ENCODE assay signal across 10 cellular contexts in the genomic region with DNA sequence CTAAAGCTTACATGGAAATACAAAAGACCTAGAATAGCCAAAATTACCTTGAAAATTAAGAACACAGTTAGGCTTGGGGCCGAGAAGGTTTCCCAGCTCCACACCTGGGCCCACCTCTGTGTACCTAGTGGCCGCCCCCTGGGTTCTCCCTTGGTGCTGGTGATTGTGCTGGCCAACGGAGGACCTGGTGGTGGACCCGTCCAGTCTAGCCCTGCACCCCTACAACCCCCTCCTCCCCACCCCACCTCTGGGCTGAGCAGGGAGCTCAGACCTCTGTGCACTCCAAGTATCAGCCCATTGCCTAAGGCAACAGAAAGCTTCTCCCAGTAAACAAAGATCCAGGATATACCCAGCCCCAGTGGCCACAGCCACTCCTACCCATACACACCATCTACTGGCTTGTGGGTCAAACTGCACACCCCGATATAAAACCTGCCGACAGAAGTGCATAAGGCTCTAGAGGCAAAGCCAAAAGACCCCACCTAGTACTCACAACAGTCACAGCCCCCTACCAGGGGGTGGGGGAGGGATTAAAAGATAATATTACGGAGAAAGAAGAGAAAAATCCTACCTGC.
DNase-seq lines count a peak whose midpoint lies in the region; ATAC-seq and TF ChIP-seq lines count a peak whose summit lies in the region.
"Had no signal": no experiment of that assay in that cellular context is flagged by ENCODE, and none has a peak within 500 bp of the region (broad histone marks: within the 10 kb centered on the region; RNA-seq: fewer than 3 reads in every experiment).

No MANE protein-coding gene starts in this region.

- H3K27ac ChIP-seq in OCI-LY7 (ENCODE audit: low read depth, low read length, poor library complexity, severe bottlenecking) (no peak overlapping the region), foreskin keratinocyte (no peak overlapping the region), smooth muscle cell (ENCODE audit: low read depth) (no peak overlapping the region), prostate gland (no peak overlapping the region)

- intact Hi-C loops in OCI-LY7 (cut with micrococcal nuclease; ENCODE audit: unreplicated experiment) = no loop called here
- intact Hi-C loops in prostate gland (cut with DNase I) = no loop called here

- peaks cover 7% of the 10 kb centered on the region for H3F3A ChIP-seq in smooth muscle cell (ENCODE audit: low read depth)

- no peaks in the 10 kb centered on the region for H3K79me2 ChIP-seq in OCI-LY7 (ENCODE audit: insufficient read depth, low read depth, low read length)
- no peaks in the 10 kb centered on the region for H3K79me2 ChIP-seq in smooth muscle cell (ENCODE audit: low read depth)

- H3K9me2 ChIP-seq in OCI-LY7 (ENCODE audit: insufficient read depth, low read length) = no peaks in the 10 kb centered on the region

- ATAC-seq in foreskin keratinocyte = peak; percentile 36

- CTCF ChIA-PET in OCI-LY7 (lab: Charles Lee; ENCODE audit: unreplicated experiment) = interaction anchor here (1.0 kb wide), 1 partner anchor 16 kb away, joined by 4 read pairs; no protein-coding TSS in a partner anchor

- H3K4me1 ChIP-seq in OCI-LY7 (ENCODE audit: insufficient read depth, low read length, poor library complexity, severe bottlenecking) = peaks cover 8% of the 10 kb centered on the region
- H3K4me1 ChIP-seq in foreskin keratinocyte = no peaks in the 10 kb centered on the region
- no peaks in the 10 kb centered on the region for H3K4me1 ChIP-seq in smooth muscle cell (ENCODE audit: low read depth)
- no peaks in the 10 kb centered on the region for H3K4me1 ChIP-seq in prostate gland (replicated peaks)

- TF ChIP-seq POLR2A in prostate gland (IDR thresholded peaks at IDR 0.05) = no peak

- H3K36me3 ChIP-seq in OCI-LY7 (ENCODE audit: insufficient read depth, low read length) (peaks cover 54% of the 10 kb centered on the region), smooth muscle cell (ENCODE audit: low read depth) (peaks cover 4% of the 10 kb centered on the region), prostate gland (no peaks in the 10 kb centered on the region)

- POLR2A ChIA-PET in OCI-LY7 (lab: Charles Lee) = interaction anchor here (1.0 kb wide), 1 partner anchor 18 kb away, joined by 3 read pairs; no protein-coding TSS in a partner anchor

- H3K9ac ChIP-seq in smooth muscle cell (ENCODE audit: low read depth) = no peak overlapping the region

- no peaks in the 10 kb centered on the region for H4K20me1 ChIP-seq in OCI-LY7 (ENCODE audit: insufficient read depth, low read length)
- no peaks in the 10 kb centered on the region for H4K20me1 ChIP-seq in smooth muscle cell (ENCODE audit: low read depth)

- H3K27me3 ChIP-seq in foreskin keratinocyte (no peaks in the 10 kb centered on the region), smooth muscle cell (ENCODE audit: low read depth) (no peaks in the 10 kb centered on the region), prostate gland (replicated peaks; ENCODE audit: insufficient read depth) (no peaks in the 10 kb centered on the region)

- TF ChIP-seq CTCF in OCI-LY7 (conservative IDR thresholded peaks at IDR 0.05; ENCODE audit: low read length) (peak; percentile 39), foreskin keratinocyte (conservative IDR thresholded peaks at IDR 0.05) (peak; percentile 46), smooth muscle cell (IDR thresholded peaks at IDR 0.05; ENCODE audit: borderline replicate concordance, insufficient read depth, poor library complexity, severe bottlenecking) (peak; percentile 25), prostate gland (IDR thresholded peaks at IDR 0.05) (peak in 1 of 4 experiments; percentile 27)

- H3K9me3 ChIP-seq in OCI-LY7 (ENCODE audit: low read length) = peaks cover 23% of the 10 kb centered on the region
- H3K9me3 ChIP-seq in smooth muscle cell (replicated peaks; ENCODE audit: low read depth) = no peaks in the 10 kb centered on the region
- no peaks in the 10 kb centered on the region for H3K9me3 ChIP-seq in prostate gland

- WGBS in smooth muscle cell (ENCODE audit: low lambda C conversion rate) = 93% methylated on average over 7 of the region's 7 CpGs
- WGBS in prostate gland = 90% methylated on average over 7 of the region's 7 CpGs

- H2AFZ ChIP-seq in OCI-LY7 (ENCODE audit: low read length) (no peak overlapping the region), smooth muscle cell (ENCODE audit: low read depth) (no peak overlapping the region)

- BruUV-seq in OCI-LY7 (replicated peaks; lab: Mats Ljungman, UMichigan) = no TSS peak

- H3K4me2 ChIP-seq in OCI-LY7 (ENCODE audit: low read length) = no peak overlapping the region
- H3K4me2 ChIP-seq in smooth muscle cell = no peak overlapping the region

- H3K4me3 ChIP-seq in OCI-LY7 (ENCODE audit: low read depth, low read length, poor library complexity, severe bottlenecking) = no peak overlapping the region
- no peak overlapping the region for H3K4me3 ChIP-seq in smooth muscle cell
- H3K4me3 ChIP-seq in prostate gland = no peak overlapping the region

- peak; percentile 27 for DNase-seq in activated effector memory CD4-positive, alpha-beta T cell treated with anti-CD3 and anti-CD28 coated beads, Interleukin-2, amount 50 U/mL, for 16 hours
- no peak for DNase-seq in activated effector memory CD4-positive, alpha-beta T cell treated with Interleukin-2 at 50 U/mL for 16 hours
- DNase-seq in OCI-LY7 (ENCODE audit: low spot score) (no peak), foreskin keratinocyte (no peak), smooth muscle cell (lab: John Stamatoyannopoulos, UW; ENCODE audit: unreplicated experiment) (no peak), NCI-H510A (lab: John Stamatoyannopoulos, UW) (no peak), HK-2 (ENCODE audit: unreplicated experiment) (no peak), prostate gland (ENCODE audit: low spot score) (no peak)
- DNase-seq: activated B cell treated with CpG ODN at 0.5 μM for 24 hours; CD8-positive, alpha-beta memory T cell had no signal
